ENCODE assay signal across 18 cellular contexts in the genomic region with DNA sequence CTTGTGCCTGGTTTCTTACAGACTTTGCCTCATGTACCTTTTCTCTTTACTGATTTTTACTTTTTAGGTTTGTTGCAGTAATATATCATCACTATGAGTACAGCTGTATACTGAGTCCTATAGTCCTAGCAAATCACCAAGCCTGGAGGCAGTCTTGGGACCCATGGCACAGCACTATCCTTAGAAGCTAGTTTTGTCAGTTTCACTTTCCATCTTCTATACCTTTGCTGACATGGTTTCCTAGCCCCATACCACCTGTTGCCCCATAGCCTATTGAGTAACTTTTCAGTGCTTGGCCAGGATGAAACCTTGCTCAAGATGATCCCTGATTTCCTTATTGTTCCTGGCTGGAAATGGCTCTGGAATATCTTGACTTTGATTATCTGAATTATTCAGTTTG.
A peak's percentile ranks its signal among the peaks of the same experiment; 100 is the strongest.
DNase-seq lines count a peak whose midpoint lies in the region; TF ChIP-seq lines count a peak whose summit lies in the region.
"Had no signal": no experiment of that assay in that cellular context is flagged by ENCODE, and none has a peak within 500 bp of the region (broad histone marks: within the 10 kb centered on the region; RNA-seq: fewer than 3 reads in every experiment).

No MANE protein-coding gene starts in this region.

- H4K20me1 ChIP-seq in OCI-LY3 (ENCODE audit: insufficient read depth, low read length) (no peaks in the 10 kb centered on the region), smooth muscle cell (ENCODE audit: low read depth) (no peaks in the 10 kb centered on the region)

- DNase-seq in HuH-7 (ENCODE audit: low spot score) = peak; percentile 3
- no peak for DNase-seq in left ventricle myocardium inferior
- DNase-seq in smooth muscle cell (lab: John Stamatoyannopoulos, UW; ENCODE audit: unreplicated experiment) = no peak
- DNase-seq in MV-4-11 (lab: John Stamatoyannopoulos, UW) = no peak
- DNase-seq in T-helper 1 cell = no peak
- DNase-seq in ascending aorta (ENCODE audit: low spot score in 2 of 2) = no peak
- DNase-seq in activated gamma-delta T cell (lab: John Stamatoyannopoulos, UW) = no peak
- DNase-seq: activated CD4-positive, alpha-beta T cell treated with anti-CD3 and anti-CD28 coated beads, Interleukin-2, amount 10 ng/mL, durations not matched to agents 7 days and 5 days; DMS79; dorsolateral prefrontal cortex; midbrain; NCI-H1417 treated with DMSO at 0.1 percent for 48 hours; NCI-H526; SHP77 treated with DMSO at 0.1 percent for 48 hours had no signal

- peak overlapping the region; percentile 68 for H2AFZ ChIP-seq in OCI-LY3 (ENCODE audit: low read depth, low read length)
- H2AFZ ChIP-seq in smooth muscle cell (ENCODE audit: low read depth) = no peak overlapping the region

- H3F3A ChIP-seq in smooth muscle cell (ENCODE audit: low read depth) = no peaks in the 10 kb centered on the region

- intact Hi-C loops in left ventricle myocardium inferior (cut with micrococcal nuclease) = no loop called here
- intact Hi-C loops in ascending aorta (cut with DNase I) = no loop called here

- H3K4me2 ChIP-seq in OCI-LY3 (ENCODE audit: low read length) = peak overlapping the region; percentile 15; the same call in 1 of the 2 replicates
- H3K4me2 ChIP-seq in smooth muscle cell = peak overlapping the region; percentile 1

- H3K27me3 ChIP-seq in OCI-LY3 (ENCODE audit: low read depth, low read length) = no peaks in the 10 kb centered on the region
- no peaks in the 10 kb centered on the region for H3K27me3 ChIP-seq in left ventricle myocardium inferior (ENCODE audit: low read depth)
- peaks cover 57% of the 10 kb centered on the region for H3K27me3 ChIP-seq in smooth muscle cell (ENCODE audit: low read depth)
- H3K27me3 ChIP-seq in ascending aorta = no peaks in the 10 kb centered on the region
- H3K27me3 ChIP-seq: cardiac muscle cell, dorsolateral prefrontal cortex, foreskin keratinocyte had no signal

- H3K79me2 ChIP-seq in OCI-LY3 (ENCODE audit: low read length) = no peaks in the 10 kb centered on the region
- no peaks in the 10 kb centered on the region for H3K79me2 ChIP-seq in smooth muscle cell (ENCODE audit: low read depth)

- H3K4me3 ChIP-seq in OCI-LY3 (ENCODE audit: low read length) (no peak overlapping the region), left ventricle myocardium inferior (no peak overlapping the region), smooth muscle cell (no peak overlapping the region), ascending aorta (no peak overlapping the region)
- H3K4me3 ChIP-seq: cardiac muscle cell, dorsolateral prefrontal cortex, HAP-1 had no signal

- H3K27ac ChIP-seq in OCI-LY3 (ENCODE audit: low read length) (no peak overlapping the region), left ventricle myocardium inferior (replicated peaks) (peak overlapping the region; percentile 58), smooth muscle cell (ENCODE audit: low read depth) (no peak overlapping the region), ascending aorta (no peak overlapping the region)
- H3K27ac ChIP-seq: cardiac muscle cell, dorsolateral prefrontal cortex, foreskin keratinocyte had no signal

- no peak for TF ChIP-seq CTCF in OCI-LY3 (IDR thresholded peaks at IDR 0.05; ENCODE audit: low read depth, low read length)
- no peak for TF ChIP-seq CTCF in left ventricle myocardium inferior (IDR thresholded peaks at IDR 0.05; ENCODE audit: borderline replicate concordance)
- no peak for TF ChIP-seq CTCF in smooth muscle cell (IDR thresholded peaks at IDR 0.05; ENCODE audit: borderline replicate concordance, insufficient read depth, poor library complexity, severe bottlenecking)
- no peak for TF ChIP-seq CTCF in ascending aorta (IDR thresholded peaks at IDR 0.05)

- no peaks in the 10 kb centered on the region for H3K36me3 ChIP-seq in OCI-LY3 (replicated peaks; ENCODE audit: low read depth, low read length)
- no peaks in the 10 kb centered on the region for H3K36me3 ChIP-seq in left ventricle myocardium inferior
- no peaks in the 10 kb centered on the region for H3K36me3 ChIP-seq in smooth muscle cell (ENCODE audit: low read depth)
- no peaks in the 10 kb centered on the region for H3K36me3 ChIP-seq in ascending aorta
- H3K36me3 ChIP-seq: cardiac muscle cell, HAP-1 had no signal

- H3K9ac ChIP-seq in OCI-LY3 (ENCODE audit: low read length) = no peak overlapping the region
- H3K9ac ChIP-seq in smooth muscle cell (ENCODE audit: low read depth) = no peak overlapping the region

- H3K4me1 ChIP-seq in OCI-LY3 (ENCODE audit: low read length) = peaks cover 13% of the 10 kb centered on the region
- H3K4me1 ChIP-seq in left ventricle myocardium inferior = no peaks in the 10 kb centered on the region
- no peaks in the 10 kb centered on the region for H3K4me1 ChIP-seq in smooth muscle cell (ENCODE audit: low read depth)
- H3K4me1 ChIP-seq in ascending aorta = no peaks in the 10 kb centered on the region
- H3K4me1 ChIP-seq: foreskin keratinocyte had no signal

- H3K9me3 ChIP-seq in OCI-LY3 (ENCODE audit: insufficient read depth, low read length) (no peaks in the 10 kb centered on the region), left ventricle myocardium inferior (replicated peaks) (no peaks in the 10 kb centered on the region), smooth muscle cell (replicated peaks; ENCODE audit: low read depth) (no peaks in the 10 kb centered on the region), ascending aorta (no peaks in the 10 kb centered on the region)
- H3K9me3 ChIP-seq: HAP-1 had no signal
